ENCODE assay signal across 36 cellular contexts in genomic region chr9:96509848-96510247, GRCh38. TPM values are rescaled to one million over a fixed set of nuclear protein-coding genes. Genes with fewer than 3 reads are reported as not detected.
DNase-seq lines count a peak whose midpoint lies in the region; ATAC-seq, FAIRE-seq and TF ChIP-seq lines count a peak whose summit lies in the region.
"Had no signal": no experiment of that assay in that cellular context is flagged by ENCODE, and none has a peak within 500 bp of the region (broad histone marks: within the 10 kb centered on the region; RNA-seq: fewer than 3 reads in every experiment).

No MANE protein-coding gene starts in this region.

- no peak overlapping the region for H3K56ac ChIP-seq in H1 (replicated peaks; ENCODE audit: insufficient read length, low read depth, low read length)

- H3K4me3 ChIP-seq in SK-N-MC, result no peak overlapping the region
- no peak overlapping the region for H3K4me3 ChIP-seq in H1 (ENCODE audit: extremely low read depth in 1 of 4, insufficient read depth in 2 of 4, low read depth in 3 of 4, low read length in 4 of 4)
- no peak overlapping the region for H3K4me3 ChIP-seq in spleen
- H3K4me3 ChIP-seq: lung, mucosa of descending colon, ovary had no signal

- no peak overlapping the region for H2BK20ac ChIP-seq in H1 (ENCODE audit: low read length)

- TF ChIP-seq CTCF in H1 (IDR thresholded peaks at IDR 0.05; ENCODE audit: control extremely low read depth in 1 of 3, insufficient read depth in 1 of 3, low read depth in 1 of 3, low read length in 3 of 3) (no peak), spleen (IDR thresholded peaks at IDR 0.05 in 8 of 11, conservative IDR thresholded peaks at IDR 0.05 in 3 of 11) (no peak)

- POLR2A ChIA-PET in activated CD4-positive, alpha-beta T cell treated with anti-CD3 and anti-CD28 coated beads, Interleukin-2, amount 10 ng/mL, durations not matched to agents 7 days and 5 days (lab: Charles Lee), result no interaction called here
- POLR2A ChIA-PET in activated CD4-positive, alpha-beta T cell treated with anti-CD3 and anti-CD28 coated beads for 36 hours (lab: Charles Lee), result no interaction called here
- POLR2A ChIA-PET in H1 (lab: Charles Lee; ENCODE audit: partially characterized antibody), result interaction anchor here (1.4 kb wide), 1 partner anchor 9 kb away, joined by 3 read pairs; no protein-coding TSS in a partner anchor

- H3K14ac ChIP-seq in H1 (ENCODE audit: insufficient read length), result no peak overlapping the region

- TF ChIP-seq EP300 in H1 (IDR thresholded peaks at IDR 0.05; ENCODE audit: borderline replicate concordance in 1 of 2, low read depth in 2 of 2, low read length in 2 of 2), result no peak

- ATAC-seq in activated CD4-positive, alpha-beta T cell treated with anti-CD3 and anti-CD28 coated beads for 36 hours, result no peak
- ATAC-seq: activated CD8-positive, alpha-beta memory T cell treated with anti-CD3 and anti-CD28 coated beads, Interleukin-2, amount 10 ng/mL, durations not matched to agents 7 days and 5 days; mucosa of descending colon had no signal

- H3K4me3 Mint-ChIP-seq in activated CD4-positive, alpha-beta T cell treated with anti-CD3 and anti-CD28 coated beads, Interleukin-2, amount 10 ng/mL, durations not matched to agents 7 days and 5 days, result no peak overlapping the region
- H3K4me3 Mint-ChIP-seq in activated CD4-positive, alpha-beta T cell treated with anti-CD3 and anti-CD28 coated beads for 36 hours, result no peak overlapping the region
- H3K4me3 Mint-ChIP-seq: activated CD8-positive, alpha-beta memory T cell treated with anti-CD3 and anti-CD28 coated beads, Interleukin-2, amount 10 ng/mL, durations not matched to agents 7 days and 5 days; CD14-positive monocyte; central memory CD8-positive, alpha-beta T cell; nephron had no signal

- peak; percentile 57 for FAIRE-seq in H1 (lab: Jason Lieb, UNC)
- FAIRE-seq: GM19239, RCC 7860 had no signal

- H3K9me3 Mint-ChIP-seq in activated CD4-positive, alpha-beta T cell treated with anti-CD3 and anti-CD28 coated beads, Interleukin-2, amount 10 ng/mL, durations not matched to agents 7 days and 5 days, result no peaks in the 10 kb centered on the region
- no peaks in the 10 kb centered on the region for H3K9me3 Mint-ChIP-seq in activated CD4-positive, alpha-beta T cell treated with anti-CD3 and anti-CD28 coated beads for 36 hours (ENCODE audit: low read depth)
- H3K9me3 Mint-ChIP-seq: central memory CD8-positive, alpha-beta T cell; nephron had no signal

- no peak overlapping the region for H2BK5ac ChIP-seq in H1 (ENCODE audit: low read depth, low read length)

- no peak for TF ChIP-seq RAD21 in H1 (IDR thresholded peaks at IDR 0.05 in 1 of 2, conservative IDR thresholded peaks at IDR 0.05 in 1 of 2; ENCODE audit: low read depth in 2 of 2, low read length in 2 of 2)

- H4K91ac ChIP-seq in H1 (replicated peaks; ENCODE audit: insufficient read length, low read length), result no peak overlapping the region

- CTCF ChIA-PET in activated CD4-positive, alpha-beta T cell treated with anti-CD3 and anti-CD28 coated beads, Interleukin-2, amount 10 ng/mL, durations not matched to agents 7 days and 5 days (lab: Charles Lee), result interaction anchor here (0.8 to 1.1 kb wide), 3 partner anchors 13 to 144 kb away, joined by 3 to 5 read pairs (median 4); no protein-coding TSS in a partner anchor
- CTCF ChIA-PET in activated CD4-positive, alpha-beta T cell treated with anti-CD3 and anti-CD28 coated beads for 36 hours (lab: Charles Lee), result interaction anchor here (0.6 to 0.7 kb wide), 2 partner anchors 10 to 13 kb away, joined by 3 read pairs; no protein-coding TSS in a partner anchor
- CTCF ChIA-PET in H1 (lab: Charles Lee; ENCODE audit: partially characterized antibody), result interaction anchor here (1.1 kb wide), 1 partner anchor 8 kb away, joined by 3 read pairs; no protein-coding TSS in a partner anchor

- H3K27me3 ChIP-seq in H1 (replicated peaks in 1 of 4; ENCODE audit: control insufficient read depth in 3 of 4, extremely low read depth in 1 of 4, insufficient read depth in 3 of 4, low read length in 3 of 4) (no peaks in the 10 kb centered on the region), spleen (replicated peaks in 1 of 7) (no peaks in the 10 kb centered on the region)
- H3K27me3 ChIP-seq: ovary had no signal

- no peak overlapping the region for H4K5ac ChIP-seq in H1 (ENCODE audit: insufficient read length, low read depth, low read length)

- H3K4me1 Mint-ChIP-seq in activated CD4-positive, alpha-beta T cell treated with anti-CD3 and anti-CD28 coated beads, Interleukin-2, amount 10 ng/mL, durations not matched to agents 7 days and 5 days, result peaks cover 4% of the 10 kb centered on the region
- peaks cover 2% of the 10 kb centered on the region for H3K4me1 Mint-ChIP-seq in activated CD4-positive, alpha-beta T cell treated with anti-CD3 and anti-CD28 coated beads for 36 hours
- H3K4me1 Mint-ChIP-seq: central memory CD8-positive, alpha-beta T cell had no signal

- 68% methylated on average over 2 of the region's 2 CpGs; no CpG with 5 or more reads in 1 of the 2 experiments for WGBS in H1 (ENCODE audit: extremely low coverage in 1 of 2, insufficient coverage in 1 of 2, insufficient read length in 1 of 2, insufficient replicate concordance in 2 of 2, low coverage in 1 of 2, low lambda C conversion rate in 2 of 2, missing lambda C conversion rate in 1 of 2), 2 experiments
- 59 to 69% (median 64%) methylated on average over 2 of the region's 2 CpGs for WGBS in spleen, 5 donors

- H3K27me3 Mint-ChIP-seq in activated CD4-positive, alpha-beta T cell treated with anti-CD3 and anti-CD28 coated beads, Interleukin-2, amount 10 ng/mL, durations not matched to agents 7 days and 5 days, result peaks cover under 1% of the 10 kb centered on the region
- no peaks in the 10 kb centered on the region for H3K27me3 Mint-ChIP-seq in activated CD4-positive, alpha-beta T cell treated with anti-CD3 and anti-CD28 coated beads for 36 hours
- H3K27me3 Mint-ChIP-seq: activated CD8-positive, alpha-beta memory T cell treated with anti-CD3 and anti-CD28 coated beads, Interleukin-2, amount 10 ng/mL, durations not matched to agents 7 days and 5 days; central memory CD8-positive, alpha-beta T cell had no signal

- no peak overlapping the region for H2AK5ac ChIP-seq in H1 (ENCODE audit: low read depth, low read length)

- H3K4me1 ChIP-seq in H1 (replicated peaks in 1 of 4; ENCODE audit: control insufficient read depth in 3 of 4, insufficient read depth in 4 of 4, low read length in 3 of 4), result no peaks in the 10 kb centered on the region
- peaks cover 0 to 8% (median 2%) of the 10 kb centered on the region in 6 donors for H3K4me1 ChIP-seq in spleen

- H3K36me3 Mint-ChIP-seq in activated CD4-positive, alpha-beta T cell treated with anti-CD3 and anti-CD28 coated beads, Interleukin-2, amount 10 ng/mL, durations not matched to agents 7 days and 5 days (ENCODE audit: low read depth), result no peaks in the 10 kb centered on the region
- H3K36me3 Mint-ChIP-seq in activated CD4-positive, alpha-beta T cell treated with anti-CD3 and anti-CD28 coated beads for 36 hours (ENCODE audit: low read depth), result no peaks in the 10 kb centered on the region
- H3K36me3 Mint-ChIP-seq: activated CD8-positive, alpha-beta memory T cell treated with anti-CD3 and anti-CD28 coated beads, Interleukin-2, amount 10 ng/mL, durations not matched to agents 7 days and 5 days; CD14-positive monocyte had no signal

- no peak overlapping the region for H3K9ac ChIP-seq in SK-N-MC (ENCODE audit: insufficient read length)
- H3K9ac ChIP-seq in H1 (replicated peaks in 1 of 4; ENCODE audit: extremely low read depth in 1 of 4, low read depth in 3 of 4, low read length in 3 of 4), result no peak overlapping the region

- no peaks in the 10 kb centered on the region for H3K23me2 ChIP-seq in H1 (ENCODE audit: low read depth, low read length)

- no peak for DNase-seq in activated CD4-positive, alpha-beta T cell treated with anti-CD3 and anti-CD28 coated beads, Interleukin-2, amount 10 ng/mL, durations not matched to agents 7 days and 5 days
- DNase-seq in activated CD4-positive, alpha-beta T cell treated with anti-CD3 and anti-CD28 coated beads for 36 hours, result no peak
- DNase-seq in SK-N-MC (ENCODE audit: low read depth, low spot score) (no peak), H1 (ENCODE audit: low read depth in 1 of 2, low spot score in 2 of 2) (no peak), superior temporal gyrus (ENCODE audit: extremely low spot score) (peak; percentile 26), spleen (no peak), inferior parietal cortex (ENCODE audit: extremely low spot score) (no peak)
- no peak for DNase-seq in stimulated activated CD4-positive, alpha-beta T cell treated with anti-CD3 and anti-CD28 coated beads, Interleukin-2, amount 100 ng/mL, for 24 hours
- DNase-seq: activated CD8-positive, alpha-beta memory T cell treated with anti-CD3 and anti-CD28 coated beads, Interleukin-2, amount 10 ng/mL, durations not matched to agents 7 days and 5 days; activated naive CD4-positive, alpha-beta T cell; activated T-cell treated with anti-CD3 and anti-CD28 coated beads, Interleukin-2, amount 50 U/mL, for 48 hours; aorta; Calu3; DND-41; glutamatergic neuron; IMR-90; kidney glomerular epithelial cell; mucosa of descending colon; NCI-H1092; NCI-H187; NCI-H2171 treated with DMSO at 0.1 percent for 48 hours; NCI-H526 treated with DMSO at 0.1 percent for 48 hours; ovary; retina; SIG-M5; stimulated activated CD4-positive, alpha-beta T cell treated with anti-CD3 and anti-CD28 coated beads, Interleukin-4, amount 100 ng/mL, for 1 hour; substantia nigra; SW 1271; T-helper 9 cell had no signal

- H3K27ac Mint-ChIP-seq in activated CD4-positive, alpha-beta T cell treated with anti-CD3 and anti-CD28 coated beads, Interleukin-2, amount 10 ng/mL, durations not matched to agents 7 days and 5 days, result peak overlapping the region; percentile 25
- H3K27ac Mint-ChIP-seq in activated CD4-positive, alpha-beta T cell treated with anti-CD3 and anti-CD28 coated beads for 36 hours, result no peak overlapping the region
- H3K27ac Mint-ChIP-seq: activated CD8-positive, alpha-beta memory T cell treated with anti-CD3 and anti-CD28 coated beads, Interleukin-2, amount 10 ng/mL, durations not matched to agents 7 days and 5 days; CD14-positive monocyte; nephron had no signal

- no peak overlapping the region for H3K4me2 ChIP-seq in H1 (ENCODE audit: insufficient read depth in 1 of 2, low read depth in 2 of 2, low read length in 2 of 2)

- no peak overlapping the region for H3K23ac ChIP-seq in H1 (ENCODE audit: insufficient read length)

- no peaks in the 10 kb centered on the region for H3K79me1 ChIP-seq in H1 (ENCODE audit: low read depth, low read length)

- H4K8ac ChIP-seq in H1 (ENCODE audit: extremely low read depth, insufficient read depth, low read length), result no peak overlapping the region

- no peak overlapping the region for H2AFZ ChIP-seq in H1 (ENCODE audit: low read length)

- intact Hi-C loops in activated CD4-positive, alpha-beta T cell treated with anti-CD3 and anti-CD28 coated beads for 36 hours (cut with DNase I, micrococcal nuclease), result no loop called here
- intact Hi-C loops in spleen (cut with DNase I; ENCODE audit: low total_unique reads), result no loop called here

- no peak overlapping the region for H2BK12ac ChIP-seq in H1 (ENCODE audit: low read depth, low read length)

- H3K36me3 ChIP-seq in SK-N-MC (ENCODE audit: insufficient read depth, low read length), result no peaks in the 10 kb centered on the region; the same call in 1 of the 2 replicates
- H3K36me3 ChIP-seq in H1 (ENCODE audit: control insufficient read depth in 2 of 4, insufficient read depth in 4 of 4, low read length in 3 of 4), result peaks cover 0 to 4% (median 0%) of the 10 kb centered on the region in 4 experiments; a peak in 2 of 8 replicates
- H3K36me3 ChIP-seq in spleen, result peaks cover 0 to 31% (median 4%) of the 10 kb centered on the region in 6 donors
- H3K36me3 ChIP-seq: ovary had no signal

- no peaks in the 10 kb centered on the region for H3K79me2 ChIP-seq in H1 (ENCODE audit: control insufficient read depth in 1 of 2, insufficient read depth in 2 of 2, low read length in 2 of 2)

- no peak overlapping the region for H2BK120ac ChIP-seq in H1 (replicated peaks; ENCODE audit: low read depth, low read length)

- H4K20me1 ChIP-seq in H1 (replicated peaks in 1 of 2; ENCODE audit: control insufficient read depth in 1 of 2, insufficient read depth in 2 of 2, low read length in 2 of 2), result no peaks in the 10 kb centered on the region

- no peak for TF ChIP-seq POLR2A in H1 (IDR thresholded peaks at IDR 0.05; ENCODE audit: control extremely low read depth in 1 of 2, low read depth in 2 of 2, low read length in 2 of 2)
- TF ChIP-seq POLR2A in spleen (IDR thresholded peaks at IDR 0.05), result no peak

- no peak overlapping the region for H3K4ac ChIP-seq in H1 (replicated peaks; ENCODE audit: insufficient read length, low read depth, low read length)

- H3K9me3 ChIP-seq in SK-N-MC (ENCODE audit: low read depth, low read length), result no peaks in the 10 kb centered on the region
- no peaks in the 10 kb centered on the region for H3K9me3 ChIP-seq in H1 (ENCODE audit: insufficient read depth in 2 of 2, low read depth in 1 of 2, low read length in 1 of 2)
- H3K9me3 ChIP-seq in spleen, result no peaks in the 10 kb centered on the region
- H3K9me3 ChIP-seq: mucosa of descending colon, ovary had no signal

- H3K27ac ChIP-seq in SK-N-MC (peak overlapping the region; percentile 69), H1 (ENCODE audit: low read depth, low read length) (0 out of 2 replicates have a peak overlapping the region, but pooled peaks have one; percentile 9), spleen (peak overlapping the region in 1 of 8 donors; percentile 26)
- H3K27ac ChIP-seq: 22Rv1, ovary had no signal

- no peak overlapping the region for H2BK15ac ChIP-seq in H1 (ENCODE audit: low read length)

- no peak overlapping the region for H3K18ac ChIP-seq in H1 (ENCODE audit: extremely low read depth, low read length)

RNA-seq across cellular contexts. Expression of gene HABP4, which starts 59.9 kb away (rescaled TPM):
- 1 to 10 TPM; 5.0 to 6.1 TPM for total RNA-seq in activated CD4-positive, alpha-beta T cell treated with anti-CD3 and anti-CD28 coated beads, Interleukin-2, amount 10 ng/mL, durations not matched to agents 7 days and 5 days
- total RNA-seq in activated CD4-positive, alpha-beta T cell treated with anti-CD3 and anti-CD28 coated beads for 36 hours, result 1 to 10 TPM; 5.8 to 7.3 TPM
- 10.5 and 11.2 TPM in 2 replicates for total RNA-seq in H1 (2021; fragmentation: NEBNext Ultra II Directional; extraction: Animal tissue kit (Norgen Biotek cat#: 25700))
- polyA plus RNA-seq in H1 (2011; rRNA removed), result 3.3 and 3.8 TPM in 2 replicates
- 7.9 TPM for polyA plus RNA-seq in H1 (2011; cell fraction: cytosol; rRNA removed)
- 3.3 TPM for polyA plus RNA-seq in H1 (2011; cell fraction: nucleus; rRNA removed)
- 9.9 to 11.6 TPM (median 10.5 TPM) in 4 replicates for polyA plus RNA-seq in H1 (2012, experiment 1 of 2)
- polyA plus RNA-seq in H1 (2012, experiment 2 of 2), result 3.3 TPM
- polyA plus RNA-seq in H1 (2013, experiment 1 of 2), result 7.0 TPM
- polyA plus RNA-seq in H1 (2013, experiment 2 of 2), result 7.1 TPM
- 1.5 and 2.0 TPM in 2 replicates for polyA minus RNA-seq in H1 (2011; rRNA and poly(A)+ RNA removed)
- polyA minus RNA-seq in H1 (2011; cell fraction: cytosol; rRNA and poly(A)+ RNA removed), result 3.2 TPM
- 2.5 TPM for polyA minus RNA-seq in H1 (2011; cell fraction: nucleus; rRNA and poly(A)+ RNA removed)
- 10 to 100 TPM in 1 of 7 donors, 1 to 10 TPM in 6; 6.3 to 10.6 (median 7.9) TPM for total RNA-seq in spleen
- polyA plus RNA-seq in spleen, result 1 to 10 TPM; 6.8 to 9.2 (median 7.0) TPM
